In genomic region chr4:183205682-183206081, GRCh38 we compare ENCODE assay signal across 32 cellular contexts.
"Had no signal": no experiment of that assay in that cellular context is flagged by ENCODE, and none has a peak within 500 bp of the region (broad histone marks: within the 10 kb centered on the region; RNA-seq: fewer than 3 reads in every experiment).

No MANE protein-coding gene starts in this region.

- FAIRE-seq: K562, RCC 7860 had no signal

- DNase-seq: activated CD4-positive, alpha-beta T cell treated with anti-CD3 and anti-CD28 coated beads for 1 hour; activated CD4-positive, alpha-beta T cell treated with anti-CD3 and anti-CD28 coated beads for 48 hours; activated CD4-positive, alpha-beta T cell treated with anti-CD3 and anti-CD28 coated beads, Interleukin-2, amount 50 U/mL, for 4 hours; activated CD4-positive, CD25-positive, alpha-beta regulatory T cell; activated CD8-positive, alpha-beta T cell treated with anti-CD3 and anti-CD28 coated beads for 36 hours; activated effector memory CD4-positive, alpha-beta T cell treated with anti-CD3 and anti-CD28 coated beads, Interleukin-2, amount 50 U/mL, for 16 hours; activated naive CD4-positive, alpha-beta T cell; activated naive CD4-positive, alpha-beta T cell treated with anti-CD3 and anti-CD28 coated beads, Interleukin-2, amount 50 U/mL, for 16 hours; activated naive CD8-positive, alpha-beta T cell treated with anti-CD3 and anti-CD28 coated beads for 36 hours; activated T-cell treated with anti-CD3 and anti-CD28 coated beads, Interleukin-2, amount 50 U/mL, for 1 hour; activated T-cell treated with anti-CD3 and anti-CD28 coated beads, Interleukin-2, amount 50 U/mL, for 72 hours; amygdala; NCI-H1092 treated with DMSO at 0.1 percent for 48 hours; NCI-H1417; NCI-H187 treated with DMSO at 0.1 percent for 48 hours; NCI-H2081; NCI-H226; NCI-H446 treated with DMSO at 0.1 percent for 48 hours; NCI-H524; NCI-H69; PC-3; SHP77; SJCRH30; T1000; WERI-Rb-1 had no signal

- H3K4me1 ChIP-seq: ascending aorta, SJCRH30 had no signal

- ATAC-seq: activated CD8-positive, alpha-beta T cell treated with anti-CD3 and anti-CD28 coated beads for 36 hours; activated T-cell treated with anti-CD3 and anti-CD28 coated beads, Interleukin-2, amount 50 U/mL, for 72 hours; activated T-helper 17 cell treated with anti-CD3 and anti-CD28 coated beads, Interleukin-2, amount 50 U/mL, for 72 hours; K562; PC-3 had no signal

- H3K36me3 ChIP-seq: cardiac muscle cell, SJCRH30, WERI-Rb-1 had no signal

- H3K4me3 ChIP-seq: ascending aorta, cardiac muscle cell, K562, SJCRH30, SK-N-MC had no signal

- H3K9me3 ChIP-seq: ascending aorta, SJCRH30 had no signal

- H3K27me3 ChIP-seq: ascending aorta, cardiac muscle cell, SJCRH30 had no signal

- H3K27ac ChIP-seq: ascending aorta, cardiac muscle cell, RWPE1, SJCRH30, SK-N-MC, WERI-Rb-1 had no signal
